In the genomic region with DNA sequence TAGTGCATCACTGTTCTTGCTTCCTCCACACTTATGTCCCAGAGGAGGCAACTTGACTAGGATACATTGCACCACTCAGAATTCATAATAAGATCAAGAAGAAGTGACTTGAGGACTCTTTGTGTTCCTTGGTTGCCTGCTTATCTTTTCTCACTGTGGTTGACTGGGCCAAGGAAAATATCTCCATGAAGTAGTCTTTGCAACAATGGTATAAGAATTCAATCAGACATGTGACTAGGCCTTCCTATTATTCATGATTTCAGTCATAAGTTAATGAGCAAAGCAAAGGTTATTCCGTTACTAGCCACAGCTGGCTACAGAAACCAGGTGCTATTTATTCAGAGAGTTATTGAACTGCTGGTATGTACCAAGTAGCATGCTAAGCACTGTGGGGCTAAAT, we compare ENCODE assay signal across 33 cellular contexts.
"Had no signal": no experiment of that assay in that cellular context is flagged by ENCODE, and none has a peak within 500 bp of the region (broad histone marks: within the 10 kb centered on the region; RNA-seq: fewer than 3 reads in every experiment).

No MANE protein-coding gene starts in this region.

- H3K27me3 ChIP-seq: adrenal gland, body of pancreas, colonic mucosa, esophagus squamous epithelium, gastrocnemius medialis, heart left ventricle had no signal

- H3K36me3 Mint-ChIP-seq: activated naive CD4-positive, alpha-beta T cell treated with anti-CD3 and anti-CD28 coated beads, Interleukin-2, amount 50 U/mL, for 24 hours; activated naive CD8-positive, alpha-beta T cell treated with anti-CD3 and anti-CD28 coated beads for 36 hours had no signal

- H3K4me3 Mint-ChIP-seq: activated CD4-positive, alpha-beta memory T cell treated with anti-CD3 and anti-CD28 coated beads, Interleukin-2, amount 10 ng/mL, durations not matched to agents 7 days and 5 days; activated CD4-positive, alpha-beta T cell treated with anti-CD3 and anti-CD28 coated beads for 36 hours; activated CD4-positive, alpha-beta T cell treated with anti-CD3 and anti-CD28 coated beads, Interleukin-2, amount 10 ng/mL, durations not matched to agents 24 days and 14 days; activated naive CD4-positive, alpha-beta T cell treated with anti-CD3 and anti-CD28 coated beads, Interleukin-2, amount 50 U/mL, for 24 hours; activated naive CD8-positive, alpha-beta T cell treated with anti-CD3 and anti-CD28 coated beads for 36 hours; activated naive CD8-positive, alpha-beta T cell treated with anti-CD3 and anti-CD28 coated beads, Interleukin-2, amount 50 U/mL, for 24 hours; activated T-cell treated with anti-CD3 and anti-CD28 coated beads, Interleukin-2, amount 50 U/mL, for 24 hours; activated T-cell treated with anti-CD3 and anti-CD28 coated beads, Interleukin-2, amount 50 U/mL, for 72 hours; effector memory CD8-positive, alpha-beta T cell had no signal

- DNase-seq: activated CD4-positive, alpha-beta memory T cell treated with anti-CD3 and anti-CD28 coated beads, Interleukin-2, amount 10 ng/mL, durations not matched to agents 7 days and 5 days; activated CD4-positive, alpha-beta T cell treated with anti-CD3 and anti-CD28 coated beads for 36 hours; activated CD4-positive, alpha-beta T cell treated with anti-CD3 and anti-CD28 coated beads, Interleukin-2, amount 10 ng/mL, durations not matched to agents 24 days and 14 days; activated CD4-positive, alpha-beta T cell treated with anti-CD3 and anti-CD28 coated beads, Interleukin-2, amount 50 U/mL, for 4 hours; activated CD4-positive, CD25-positive, alpha-beta regulatory T cell; activated CD4-positive, CD25-positive, alpha-beta regulatory T cell treated with anti-CD3 and anti-CD28 coated beads, Interleukin-2, amount 50 U/mL, for 72 hours; activated CD8-positive, alpha-beta memory T cell treated with anti-CD3 and anti-CD28 coated beads, Interleukin-2, amount 50 U/mL, for 48 hours; activated effector memory CD4-positive, alpha-beta T cell treated with Interleukin-2 at 50 U/mL for 16 hours; activated gamma-delta T cell treated with Interleukin-2 at 50 U/mL for 16 hours; activated naive CD4-positive, alpha-beta T cell treated with Interleukin-2 at 50 U/mL for 16 hours; activated naive CD8-positive, alpha-beta T cell treated with anti-CD3 and anti-CD28 coated beads for 36 hours; activated naive CD8-positive, alpha-beta T cell treated with anti-CD3 and anti-CD28 coated beads, Interleukin-2, amount 50 U/mL, for 24 hours; activated T-cell treated with anti-CD3 and anti-CD28 coated beads for 4 hours; activated T-cell treated with anti-CD3 and anti-CD28 coated beads, Interleukin-2, amount 50 U/mL, for 24 hours; activated T-cell treated with anti-CD3 and anti-CD28 coated beads, Interleukin-2, amount 50 U/mL, for 72 hours; adrenal gland; amygdala; aorta; body of pancreas; central memory CD4-positive, alpha-beta T cell; cerebellar nuclear complex; colonic mucosa; effector CD4-positive, alpha-beta T cell; effector memory CD8-positive, alpha-beta T cell; esophagus squamous epithelium; foreskin keratinocyte; gastrocnemius medialis; glutamatergic neuron; heart left ventricle; T-helper 2 cell had no signal

- H3K27ac ChIP-seq: adrenal gland, body of pancreas, cardiac muscle cell, colonic mucosa, epithelial cell of prostate, esophagus squamous epithelium, foreskin keratinocyte, gastrocnemius medialis, heart left ventricle had no signal

- H3K4me1 Mint-ChIP-seq: activated CD4-positive, alpha-beta memory T cell treated with anti-CD3 and anti-CD28 coated beads, Interleukin-2, amount 10 ng/mL, durations not matched to agents 7 days and 5 days; activated naive CD4-positive, alpha-beta T cell treated with anti-CD3 and anti-CD28 coated beads, Interleukin-2, amount 50 U/mL, for 24 hours; activated naive CD8-positive, alpha-beta T cell treated with anti-CD3 and anti-CD28 coated beads for 36 hours; activated naive CD8-positive, alpha-beta T cell treated with anti-CD3 and anti-CD28 coated beads, Interleukin-2, amount 50 U/mL, for 24 hours had no signal

- H3K27me3 Mint-ChIP-seq: activated naive CD4-positive, alpha-beta T cell treated with anti-CD3 and anti-CD28 coated beads, Interleukin-2, amount 50 U/mL, for 24 hours; activated naive CD8-positive, alpha-beta T cell treated with anti-CD3 and anti-CD28 coated beads for 36 hours; activated T-cell treated with anti-CD3 and anti-CD28 coated beads, Interleukin-2, amount 50 U/mL, for 24 hours; effector memory CD8-positive, alpha-beta T cell had no signal

- H3K9me3 ChIP-seq: adrenal gland, body of pancreas, colonic mucosa, esophagus squamous epithelium, gastrocnemius medialis, heart left ventricle had no signal

- H3K9me3 Mint-ChIP-seq: activated CD4-positive, alpha-beta memory T cell treated with anti-CD3 and anti-CD28 coated beads, Interleukin-2, amount 10 ng/mL, durations not matched to agents 7 days and 5 days; activated CD4-positive, alpha-beta T cell treated with anti-CD3 and anti-CD28 coated beads, Interleukin-2, amount 10 ng/mL, durations not matched to agents 24 days and 14 days; activated naive CD4-positive, alpha-beta T cell treated with anti-CD3 and anti-CD28 coated beads, Interleukin-2, amount 50 U/mL, for 24 hours; activated naive CD8-positive, alpha-beta T cell treated with anti-CD3 and anti-CD28 coated beads for 36 hours; activated naive CD8-positive, alpha-beta T cell treated with anti-CD3 and anti-CD28 coated beads, Interleukin-2, amount 50 U/mL, for 24 hours; activated T-cell treated with anti-CD3 and anti-CD28 coated beads, Interleukin-2, amount 50 U/mL, for 24 hours; activated T-cell treated with anti-CD3 and anti-CD28 coated beads, Interleukin-2, amount 50 U/mL, for 72 hours; effector memory CD8-positive, alpha-beta T cell had no signal

- ATAC-seq: activated CD4-positive, alpha-beta T cell treated with anti-CD3 and anti-CD28 coated beads for 36 hours; activated naive CD8-positive, alpha-beta T cell treated with anti-CD3 and anti-CD28 coated beads, Interleukin-2, amount 50 U/mL, for 24 hours; activated T-cell treated with anti-CD3 and anti-CD28 coated beads, Interleukin-2, amount 50 U/mL, for 72 hours; body of pancreas; effector memory CD8-positive, alpha-beta T cell; foreskin keratinocyte; gastrocnemius medialis; heart left ventricle had no signal

- H3K4me3 ChIP-seq: adrenal gland, body of pancreas, cardiac muscle cell, colonic mucosa, esophagus squamous epithelium, gastrocnemius medialis, heart left ventricle had no signal

- H3K27ac Mint-ChIP-seq: activated CD4-positive, alpha-beta memory T cell treated with anti-CD3 and anti-CD28 coated beads, Interleukin-2, amount 10 ng/mL, durations not matched to agents 7 days and 5 days; activated CD4-positive, alpha-beta T cell treated with anti-CD3 and anti-CD28 coated beads for 36 hours; activated CD4-positive, alpha-beta T cell treated with anti-CD3 and anti-CD28 coated beads, Interleukin-2, amount 10 ng/mL, durations not matched to agents 24 days and 14 days; activated naive CD4-positive, alpha-beta T cell treated with anti-CD3 and anti-CD28 coated beads, Interleukin-2, amount 50 U/mL, for 24 hours; activated naive CD8-positive, alpha-beta T cell treated with anti-CD3 and anti-CD28 coated beads for 36 hours; activated naive CD8-positive, alpha-beta T cell treated with anti-CD3 and anti-CD28 coated beads, Interleukin-2, amount 50 U/mL, for 24 hours; activated T-cell treated with anti-CD3 and anti-CD28 coated beads, Interleukin-2, amount 50 U/mL, for 24 hours; activated T-cell treated with anti-CD3 and anti-CD28 coated beads, Interleukin-2, amount 50 U/mL, for 72 hours; effector memory CD8-positive, alpha-beta T cell had no signal
